30 cellular contexts compared by ENCODE assay signal in genomic region chr20:53533500-53533899, GRCh38.
"Had no signal": no experiment of that assay in that cellular context is flagged by ENCODE, and none has a peak within 500 bp of the region (broad histone marks: within the 10 kb centered on the region; RNA-seq: fewer than 3 reads in every experiment).

No MANE protein-coding gene starts in this region.

- H3K36me3 ChIP-seq: brain microvascular endothelial cell, esophagus muscularis mucosa, gastrocnemius medialis, heart left ventricle had no signal

- H3K27ac ChIP-seq: brain microvascular endothelial cell, esophagus muscularis mucosa, foreskin keratinocyte, gastrocnemius medialis, heart left ventricle had no signal

- H3K9me3 ChIP-seq: esophagus muscularis mucosa, gastrocnemius medialis, heart left ventricle had no signal

- H3K4me1 ChIP-seq: esophagus muscularis mucosa, foreskin keratinocyte, gastrocnemius medialis had no signal

- DNase-seq: activated CD4-positive, alpha-beta memory T cell treated with anti-CD3 and anti-CD28 coated beads for 36 hours; activated CD4-positive, alpha-beta T cell treated with anti-CD3 and anti-CD28 coated beads for 36 hours; activated CD4-positive, alpha-beta T cell treated with anti-CD3 and anti-CD28 coated beads, Interleukin-2, amount 10 ng/mL, durations not matched to agents 24 days and 14 days; activated CD4-positive, CD25-positive, alpha-beta regulatory T cell; activated CD4-positive, CD25-positive, alpha-beta regulatory T cell treated with anti-CD3 and anti-CD28 coated beads, Interleukin-2, amount 50 U/mL, for 72 hours; activated CD8-positive, alpha-beta memory T cell treated with anti-CD3 and anti-CD28 coated beads, Interleukin-2, amount 10 ng/mL, durations not matched to agents 7 days and 5 days; activated CD8-positive, alpha-beta memory T cell treated with anti-CD3 and anti-CD28 coated beads, Interleukin-2, amount 50 U/mL, for 4 hours; activated CD8-positive, alpha-beta T cell treated with anti-CD3 and anti-CD28 coated beads, Interleukin-2, amount 10 ng/mL, durations not matched to agents 7 days and 5 days; activated effector memory CD4-positive, alpha-beta T cell treated with anti-CD3 and anti-CD28 coated beads, Interleukin-2, amount 50 U/mL, for 16 hours; activated naive CD4-positive, alpha-beta T cell treated with anti-CD3 and anti-CD28 coated beads for 36 hours; activated naive CD8-positive, alpha-beta T cell treated with anti-CD3 and anti-CD28 coated beads for 36 hours; activated T-cell treated with anti-CD3 and anti-CD28 coated beads, Interleukin-2, amount 50 U/mL, for 1 hour; activated T-cell treated with anti-CD3 and anti-CD28 coated beads, Interleukin-2, amount 50 U/mL, for 48 hours; amniotic stem cell; anterior cingulate cortex; brain microvascular endothelial cell; cortex of kidney; dermis blood vessel endothelial cell; effector CD4-positive, alpha-beta T cell; effector memory CD8-positive, alpha-beta T cell; erythroblast; foreskin keratinocyte; gastrocnemius medialis; glutamatergic neuron; heart left ventricle; T-helper 2 cell had no signal

- H3K4me3 Mint-ChIP-seq: activated CD4-positive, alpha-beta memory T cell treated with anti-CD3 and anti-CD28 coated beads for 36 hours; activated CD4-positive, alpha-beta T cell treated with anti-CD3 and anti-CD28 coated beads for 36 hours; activated CD4-positive, alpha-beta T cell treated with anti-CD3 and anti-CD28 coated beads, Interleukin-2, amount 10 ng/mL, durations not matched to agents 24 days and 14 days; activated CD8-positive, alpha-beta memory T cell treated with anti-CD3 and anti-CD28 coated beads, Interleukin-2, amount 10 ng/mL, durations not matched to agents 7 days and 5 days; activated CD8-positive, alpha-beta T cell treated with anti-CD3 and anti-CD28 coated beads, Interleukin-2, amount 10 ng/mL, durations not matched to agents 7 days and 5 days; activated naive CD4-positive, alpha-beta T cell treated with anti-CD3 and anti-CD28 coated beads for 36 hours; activated naive CD4-positive, alpha-beta T cell treated with anti-CD3 and anti-CD28 coated beads, Interleukin-2, amount 50 U/mL, for 24 hours; activated naive CD8-positive, alpha-beta T cell treated with anti-CD3 and anti-CD28 coated beads for 36 hours; activated T-helper 1 cell treated with anti-CD3 and anti-CD28 coated beads, Interleukin-12 subunit alpha, Interleukin-12 subunit beta, Interleukin-2, Interleukin-4 antibody, amounts not matched to agents 30 ng/mL and 10 ng/mL and 1 ng/mL, durations not matched to agents 14 hours and 24 hours and 36 hours; effector memory CD8-positive, alpha-beta T cell had no signal

- H3K27me3 ChIP-seq: brain microvascular endothelial cell, foreskin keratinocyte, gastrocnemius medialis, heart left ventricle had no signal

- H3K4me3 ChIP-seq: esophagus muscularis mucosa, gastrocnemius medialis, heart left ventricle had no signal

- H3K9me3 Mint-ChIP-seq: activated CD4-positive, alpha-beta T cell treated with anti-CD3 and anti-CD28 coated beads, Interleukin-2, amount 10 ng/mL, durations not matched to agents 24 days and 14 days; activated naive CD4-positive, alpha-beta T cell treated with anti-CD3 and anti-CD28 coated beads, Interleukin-2, amount 50 U/mL, for 24 hours; activated naive CD8-positive, alpha-beta T cell treated with anti-CD3 and anti-CD28 coated beads for 36 hours; activated T-helper 1 cell treated with anti-CD3 and anti-CD28 coated beads, Interleukin-12 subunit alpha, Interleukin-12 subunit beta, Interleukin-2, Interleukin-4 antibody, amounts not matched to agents 30 ng/mL and 10 ng/mL and 1 ng/mL, durations not matched to agents 14 hours and 24 hours and 36 hours; activated T-helper 2 cell treated with anti-CD3 and anti-CD28 coated beads, Interferon-gamma antibody, Interleukin-2, Interleukin-4, amounts not matched to agents 10 μg/mL and 5 μg/mL and 100 μg/mL, durations not matched to agents 14 hours and 24 hours and 36 hours; effector memory CD8-positive, alpha-beta T cell had no signal

- H3K27ac Mint-ChIP-seq: activated CD4-positive, alpha-beta memory T cell treated with anti-CD3 and anti-CD28 coated beads for 36 hours; activated CD4-positive, alpha-beta T cell treated with anti-CD3 and anti-CD28 coated beads for 36 hours; activated CD4-positive, alpha-beta T cell treated with anti-CD3 and anti-CD28 coated beads, Interleukin-2, amount 10 ng/mL, durations not matched to agents 24 days and 14 days; activated CD8-positive, alpha-beta memory T cell treated with anti-CD3 and anti-CD28 coated beads, Interleukin-2, amount 10 ng/mL, durations not matched to agents 7 days and 5 days; activated CD8-positive, alpha-beta T cell treated with anti-CD3 and anti-CD28 coated beads, Interleukin-2, amount 10 ng/mL, durations not matched to agents 7 days and 5 days; activated naive CD4-positive, alpha-beta T cell treated with anti-CD3 and anti-CD28 coated beads for 36 hours; activated naive CD4-positive, alpha-beta T cell treated with anti-CD3 and anti-CD28 coated beads, Interleukin-2, amount 50 U/mL, for 24 hours; activated naive CD8-positive, alpha-beta T cell treated with anti-CD3 and anti-CD28 coated beads for 36 hours; activated T-helper 1 cell treated with anti-CD3 and anti-CD28 coated beads, Interleukin-12 subunit alpha, Interleukin-12 subunit beta, Interleukin-2, Interleukin-4 antibody, amounts not matched to agents 30 ng/mL and 10 ng/mL and 1 ng/mL, durations not matched to agents 14 hours and 24 hours and 36 hours; activated T-helper 2 cell treated with anti-CD3 and anti-CD28 coated beads, Interferon-gamma antibody, Interleukin-2, Interleukin-4, amounts not matched to agents 10 μg/mL and 5 μg/mL and 100 μg/mL, durations not matched to agents 14 hours and 24 hours and 36 hours; effector memory CD8-positive, alpha-beta T cell had no signal

- H3K36me3 Mint-ChIP-seq: activated CD4-positive, alpha-beta memory T cell treated with anti-CD3 and anti-CD28 coated beads for 36 hours; activated CD8-positive, alpha-beta memory T cell treated with anti-CD3 and anti-CD28 coated beads, Interleukin-2, amount 10 ng/mL, durations not matched to agents 7 days and 5 days; activated naive CD8-positive, alpha-beta T cell treated with anti-CD3 and anti-CD28 coated beads for 36 hours had no signal

- ATAC-seq: activated CD4-positive, alpha-beta T cell treated with anti-CD3 and anti-CD28 coated beads for 36 hours; activated CD8-positive, alpha-beta memory T cell treated with anti-CD3 and anti-CD28 coated beads, Interleukin-2, amount 10 ng/mL, durations not matched to agents 7 days and 5 days; activated CD8-positive, alpha-beta T cell treated with anti-CD3 and anti-CD28 coated beads, Interleukin-2, amount 10 ng/mL, durations not matched to agents 7 days and 5 days; effector memory CD8-positive, alpha-beta T cell; foreskin keratinocyte; gastrocnemius medialis; heart left ventricle had no signal

- H3K4me1 Mint-ChIP-seq: activated CD4-positive, alpha-beta T cell treated with anti-CD3 and anti-CD28 coated beads for 36 hours; activated CD4-positive, alpha-beta T cell treated with anti-CD3 and anti-CD28 coated beads, Interleukin-2, amount 10 ng/mL, durations not matched to agents 24 days and 14 days; activated CD8-positive, alpha-beta memory T cell treated with anti-CD3 and anti-CD28 coated beads, Interleukin-2, amount 10 ng/mL, durations not matched to agents 7 days and 5 days; activated naive CD4-positive, alpha-beta T cell treated with anti-CD3 and anti-CD28 coated beads, Interleukin-2, amount 50 U/mL, for 24 hours; activated naive CD8-positive, alpha-beta T cell treated with anti-CD3 and anti-CD28 coated beads for 36 hours had no signal

- H3K27me3 Mint-ChIP-seq: activated CD4-positive, alpha-beta memory T cell treated with anti-CD3 and anti-CD28 coated beads for 36 hours; activated CD4-positive, alpha-beta T cell treated with anti-CD3 and anti-CD28 coated beads for 36 hours; activated CD4-positive, alpha-beta T cell treated with anti-CD3 and anti-CD28 coated beads, Interleukin-2, amount 10 ng/mL, durations not matched to agents 24 days and 14 days; activated CD8-positive, alpha-beta memory T cell treated with anti-CD3 and anti-CD28 coated beads, Interleukin-2, amount 10 ng/mL, durations not matched to agents 7 days and 5 days; activated naive CD4-positive, alpha-beta T cell treated with anti-CD3 and anti-CD28 coated beads, Interleukin-2, amount 50 U/mL, for 24 hours; activated naive CD8-positive, alpha-beta T cell treated with anti-CD3 and anti-CD28 coated beads for 36 hours had no signal
